In the genomic region with DNA sequence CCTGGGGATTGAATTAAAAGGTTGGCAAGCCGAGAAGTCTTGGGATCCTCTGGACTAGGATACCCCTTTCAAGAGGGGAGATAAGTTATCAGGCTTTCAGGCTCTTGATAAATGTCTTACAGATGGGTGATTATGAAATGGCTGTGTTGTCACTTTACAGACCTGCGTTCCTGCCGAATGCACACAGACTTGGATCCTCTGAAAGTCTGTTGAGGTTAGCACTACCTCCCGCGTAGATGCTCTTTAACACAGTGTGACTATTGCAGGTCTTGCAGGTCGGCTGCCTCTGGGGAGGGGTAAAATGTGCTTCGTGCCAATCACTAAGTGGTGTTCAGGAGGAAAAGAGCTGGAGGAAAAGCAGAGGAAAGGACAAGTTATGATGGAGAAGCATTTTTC, we compare ENCODE assay signal across 13 cellular contexts.
DNase-seq lines count a peak whose midpoint lies in the region; ATAC-seq and TF ChIP-seq lines count a peak whose summit lies in the region.
"Had no signal": no experiment of that assay in that cellular context is flagged by ENCODE, and none has a peak within 500 bp of the region (broad histone marks: within the 10 kb centered on the region; RNA-seq: fewer than 3 reads in every experiment).

No MANE protein-coding gene starts in this region.

- peaks cover 3% of the 10 kb centered on the region for H3K4me1 ChIP-seq in right cardiac atrium (ENCODE audit: control insufficient read depth, insufficient read depth, low read length)

- WGBS in right cardiac atrium = 31% methylated on average over 7 of the region's 7 CpGs

- intact Hi-C loops in right cardiac atrium (cut with DNase I) = no loop called here
- intact Hi-C loops in sciatic nerve (cut with DNase I) = no loop called here

- no peak overlapping the region for H3K27ac ChIP-seq in right cardiac atrium (ENCODE audit: low read length)

- H3K9me3 ChIP-seq in right cardiac atrium (ENCODE audit: control insufficient read depth, low read length) = no peaks in the 10 kb centered on the region

- no peak for TF ChIP-seq CTCF in chondrocyte (IDR thresholded peaks at IDR 0.05)

- peak overlapping the region; percentile 72 for H3K27ac Mint-ChIP-seq in chondrocyte (ENCODE audit: unreplicated experiment)
- H3K27ac Mint-ChIP-seq: stimulated activated naive B cell treated with anti-CD40 and anti-IgM and Interleukin-4, amounts not matched to agents 10 μg/mL and 1 μg/mL and 100 μg/mL, for 72 hours had no signal

- no peaks in the 10 kb centered on the region for H3K27me3 ChIP-seq in right cardiac atrium (ENCODE audit: control insufficient read depth, insufficient read depth)

- no peaks in the 10 kb centered on the region for H3K36me3 Mint-ChIP-seq in chondrocyte (ENCODE audit: low read depth)
- H3K36me3 Mint-ChIP-seq: stimulated activated naive B cell treated with anti-CD40 and anti-IgM and Interleukin-4, amounts not matched to agents 10 μg/mL and 1 μg/mL and 100 μg/mL, for 72 hours had no signal

- H3K4me3 Mint-ChIP-seq in chondrocyte (ENCODE audit: unreplicated experiment) = no peak overlapping the region
- H3K4me3 Mint-ChIP-seq: neural crest cell; stimulated activated naive B cell treated with anti-CD40 and anti-IgM and Interleukin-4, amounts not matched to agents 10 μg/mL and 1 μg/mL and 100 μg/mL, for 72 hours had no signal

- ATAC-seq in right cardiac atrium (peak; percentile 79 to 86), sciatic nerve (peak; percentile 93), GM18498 (IDR thresholded peaks at IDR 0.05; ENCODE audit: unreplicated experiment) (no peak), HG02759 (IDR thresholded peaks at IDR 0.05; ENCODE audit: unreplicated experiment) (no peak), GM18519 (IDR thresholded peaks at IDR 0.05; ENCODE audit: low FRiP score, unreplicated experiment) (no peak)
- ATAC-seq: stimulated activated naive B cell treated with anti-CD40 and anti-IgM and Interleukin-4, amounts not matched to agents 10 μg/mL and 1 μg/mL and 100 μg/mL, for 72 hours had no signal

- peaks cover 39% of the 10 kb centered on the region for H3K4me1 Mint-ChIP-seq in chondrocyte (ENCODE audit: low read depth)

- H3K9me3 Mint-ChIP-seq in chondrocyte (ENCODE audit: low read depth) = peaks cover 3% of the 10 kb centered on the region
- H3K9me3 Mint-ChIP-seq: stimulated activated naive B cell treated with anti-CD40 and anti-IgM and Interleukin-4, amounts not matched to agents 10 μg/mL and 1 μg/mL and 100 μg/mL, for 72 hours had no signal

- H3K27me3 Mint-ChIP-seq in chondrocyte (ENCODE audit: low read depth) = no peaks in the 10 kb centered on the region

- DNase-seq in Daoy (ENCODE audit: low read depth) = peak; percentile 79
- no peak for DNase-seq in chondrocyte (ENCODE audit: low spot score)
- peak; percentile 40 to 68 (median 41) for DNase-seq in right cardiac atrium
- no peak for DNase-seq in sciatic nerve (ENCODE audit: low spot score)
- no peak for DNase-seq in CD1c-positive myeloid dendritic cell (ENCODE audit: extremely low spot score)
- DNase-seq: activated CD4-positive, alpha-beta T cell treated with anti-CD3 and anti-CD28 coated beads for 4 hours; AML-193; NCI-H526 treated with DMSO at 0.1 percent for 48 hours; stimulated activated naive B cell treated with anti-CD40 and anti-IgM and Interleukin-4, amounts not matched to agents 10 μg/mL and 1 μg/mL and 100 μg/mL, for 72 hours had no signal

- H3K4me3 ChIP-seq in right cardiac atrium (ENCODE audit: low read length) = no peak overlapping the region

Comparison
In these comparisons a context has a peak if more than half of its experiments do, and no peak if none do; other contexts are left out.
1. DNase-seq: peak in Daoy (single experiment) and right cardiac atrium (3 of 3); none in chondrocyte (single experiment), sciatic nerve (single experiment) and CD1c-positive myeloid dendritic cell (single experiment).
2. ATAC-seq: peak in right cardiac atrium (2 of 2) and sciatic nerve (single experiment); none in GM18498 (single experiment), HG02759 (single experiment) and GM18519 (single experiment).